Comparison of ENCODE assay signal across 8 cellular contexts in the genomic region with DNA sequence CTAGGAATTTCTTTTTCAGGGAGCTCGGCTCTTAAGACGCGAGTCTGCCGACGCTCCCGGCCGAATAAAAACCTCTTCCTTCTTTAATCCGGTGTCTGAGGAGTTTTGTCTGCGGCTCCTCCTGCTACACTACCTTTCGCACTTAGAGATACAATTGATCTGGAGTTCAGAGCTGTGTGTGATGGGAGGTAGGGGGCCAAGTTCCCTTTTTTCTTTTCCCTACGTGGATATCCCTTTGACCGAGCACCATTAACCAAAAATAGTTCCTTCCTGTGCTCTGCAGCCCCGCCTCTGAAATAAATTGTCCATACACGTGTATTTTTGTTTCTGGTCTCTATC. TPM values are rescaled to one million over a fixed set of nuclear protein-coding genes. Genes with fewer than 3 reads are reported as not detected.
DNase-seq lines count a peak whose midpoint lies in the region; ATAC-seq and TF ChIP-seq lines count a peak whose summit lies in the region.

No MANE protein-coding gene starts in this region.

- no peak overlapping the region for H3K23ac ChIP-seq in trophoblast cell (ENCODE audit: low read length)

- peak overlapping the region; percentile 86 for H3K4me3 ChIP-seq in HUES48 (ENCODE audit: low read depth, low read length)
- peak overlapping the region; percentile 12 for H3K4me3 ChIP-seq in trophoblast cell (ENCODE audit: low read depth, low read length)

- H3K4me3 Mint-ChIP-seq in CD14-positive monocyte: peak overlapping the region; percentile 98 to 100
- peak overlapping the region; percentile 85 for H3K4me3 Mint-ChIP-seq in activated CD4-positive, alpha-beta memory T cell treated with anti-CD3 and anti-CD28 coated beads, Interleukin-2, amount 10 ng/mL, durations not matched to agents 7 days and 5 days

- peak overlapping the region; percentile 87 to 98 (median 97) for H3K27ac Mint-ChIP-seq in CD14-positive monocyte
- peak overlapping the region; percentile 78 for H3K27ac Mint-ChIP-seq in activated CD4-positive, alpha-beta memory T cell treated with anti-CD3 and anti-CD28 coated beads, Interleukin-2, amount 10 ng/mL, durations not matched to agents 7 days and 5 days

- no peak for TF ChIP-seq CTCF in CD14-positive monocyte (IDR thresholded peaks at IDR 0.05)

- H3K4me2 ChIP-seq in trophoblast cell (ENCODE audit: low read length): peak overlapping the region; percentile 96

- H3K4ac ChIP-seq in trophoblast cell (ENCODE audit: low read depth, low read length): no peak overlapping the region

- H3K27me3 ChIP-seq in HUES48 (ENCODE audit: control insufficient read depth, insufficient read depth, low read length): peaks cover 17% of the 10 kb centered on the region
- H3K27me3 ChIP-seq in trophoblast cell (ENCODE audit: insufficient read depth, low read length): no peaks in the 10 kb centered on the region

- peaks cover 11 to 13% of the 10 kb centered on the region in 2 donors for H3K36me3 Mint-ChIP-seq in CD14-positive monocyte
- peaks cover 20% of the 10 kb centered on the region for H3K36me3 Mint-ChIP-seq in activated CD4-positive, alpha-beta memory T cell treated with anti-CD3 and anti-CD28 coated beads, Interleukin-2, amount 10 ng/mL, durations not matched to agents 7 days and 5 days (ENCODE audit: low read depth)

- DNase-seq in CD14-positive monocyte (ENCODE audit: low spot score) (no peak), germinal center (ENCODE audit: low spot score) (peak; percentile 36), trophoblast cell (no peak), DMS153 treated with DMSO at 0.1 percent for 48 hours (lab: John Stamatoyannopoulos, UW; ENCODE audit: unreplicated experiment) (no peak), superior temporal gyrus (ENCODE audit: extremely low spot score) (no peak)
- no peak for DNase-seq in activated CD4-positive, alpha-beta memory T cell treated with anti-CD3 and anti-CD28 coated beads, Interleukin-2, amount 10 ng/mL, durations not matched to agents 7 days and 5 days

- no peaks in the 10 kb centered on the region for H3K9me3 ChIP-seq in HUES48 (ENCODE audit: control insufficient read depth, insufficient read depth, low read length)
- peaks cover 2% of the 10 kb centered on the region for H3K9me3 ChIP-seq in trophoblast cell (ENCODE audit: insufficient read depth, low read depth, low read length)

- H2BK5ac ChIP-seq in trophoblast cell (ENCODE audit: low read depth, low read length, poor library complexity): no peak overlapping the region

- POLR2A ChIA-PET in activated CD4-positive, alpha-beta memory T cell treated with anti-CD3 and anti-CD28 coated beads, Interleukin-2, amount 10 ng/mL, durations not matched to agents 7 days and 5 days (lab: Charles Lee): interaction anchor here (0.7 to 3.4 kb wide), 14 partner anchors 9 to 900 kb away, joined by 3 to 31 read pairs (median 3); a partner anchor contains a TSS

- no CpG with 5 or more reads among the region's 14 CpGs for WGBS in trophoblast cell (ENCODE audit: extremely low coverage, insufficient coverage, insufficient read length)

- intact Hi-C loops in CD14-positive monocyte (cut with micrococcal nuclease): loop anchor here in 1 of 2 donors (10.0 kb wide), 2 partner anchors 69 to 221 kb away; a partner anchor contains a TSS

- ATAC-seq in GM19467 (IDR thresholded peaks at IDR 0.05; ENCODE audit: unreplicated experiment): peak; percentile 3

- no peak overlapping the region for H4K12ac ChIP-seq in trophoblast cell (ENCODE audit: low read depth, low read length)

- peaks cover 8% of the 10 kb centered on the region for H3K79me1 ChIP-seq in trophoblast cell (ENCODE audit: low read length)

- H4K8ac ChIP-seq in trophoblast cell (ENCODE audit: low read depth, low read length): no peak overlapping the region

- peaks cover 40% of the 10 kb centered on the region for H3K4me1 Mint-ChIP-seq in CD14-positive monocyte
- peaks cover 43% of the 10 kb centered on the region for H3K4me1 Mint-ChIP-seq in activated CD4-positive, alpha-beta memory T cell treated with anti-CD3 and anti-CD28 coated beads, Interleukin-2, amount 10 ng/mL, durations not matched to agents 7 days and 5 days

- no peak overlapping the region for H2BK120ac ChIP-seq in trophoblast cell (ENCODE audit: insufficient read depth, low read length, poor library complexity)

- peaks cover 0 to 2% (median 0%) of the 10 kb centered on the region in 3 donors for H3K27me3 Mint-ChIP-seq in CD14-positive monocyte (ENCODE audit: low read depth in 3 of 3)
- peaks cover 5% of the 10 kb centered on the region for H3K27me3 Mint-ChIP-seq in activated CD4-positive, alpha-beta memory T cell treated with anti-CD3 and anti-CD28 coated beads, Interleukin-2, amount 10 ng/mL, durations not matched to agents 7 days and 5 days

- no peak overlapping the region for H2BK12ac ChIP-seq in trophoblast cell (ENCODE audit: low read length)

- no peak overlapping the region for H2AK5ac ChIP-seq in trophoblast cell (ENCODE audit: low read length)

- peak overlapping the region; percentile 82 for H2AFZ ChIP-seq in trophoblast cell (ENCODE audit: insufficient read depth, low read length, poor library complexity)

- H3K9me3 Mint-ChIP-seq in CD14-positive monocyte: peaks cover 0 to 2% (median 0%) of the 10 kb centered on the region in 7 donors
- H3K9me3 Mint-ChIP-seq in activated CD4-positive, alpha-beta memory T cell treated with anti-CD3 and anti-CD28 coated beads, Interleukin-2, amount 10 ng/mL, durations not matched to agents 7 days and 5 days: no peaks in the 10 kb centered on the region

- peak overlapping the region; percentile 27 for H3K27ac ChIP-seq in HUES48 (ENCODE audit: low read depth, low read length)
- no peak overlapping the region for H3K27ac ChIP-seq in trophoblast cell (ENCODE audit: low read depth, low read length)

- 0 out of 2 replicates have a peak overlapping the region, but pooled peaks have one; percentile 31 for H3K9ac ChIP-seq in HUES48 (ENCODE audit: low read depth, low read length)
- H3K9ac ChIP-seq in trophoblast cell (ENCODE audit: low read length): no peak overlapping the region

- peaks cover 14% of the 10 kb centered on the region for H3K4me1 ChIP-seq in HUES48 (ENCODE audit: control insufficient read depth, insufficient read depth, low read length)
- peaks cover 2 to 5% of the 10 kb centered on the region in 2 experiments for H3K4me1 ChIP-seq in trophoblast cell (ENCODE audit: control insufficient read depth in 1 of 2, insufficient read depth in 2 of 2, low read length in 2 of 2)

- no peak overlapping the region for H4K91ac ChIP-seq in trophoblast cell (ENCODE audit: low read depth, low read length)

- CTCF ChIA-PET in activated CD4-positive, alpha-beta memory T cell treated with anti-CD3 and anti-CD28 coated beads, Interleukin-2, amount 10 ng/mL, durations not matched to agents 7 days and 5 days (lab: Charles Lee): interaction anchor here (1.0 to 1.5 kb wide), 3 partner anchors 84 to 153 kb away, joined by 3 to 4 read pairs (median 3); a partner anchor contains a TSS

- peaks cover 5% of the 10 kb centered on the region for H3K79me2 ChIP-seq in trophoblast cell (ENCODE audit: control insufficient read depth, insufficient read depth, low read length, poor library complexity)

- H3K18ac ChIP-seq in trophoblast cell (ENCODE audit: low read length): no peak overlapping the region

- H3K36me3 ChIP-seq in HUES48 (ENCODE audit: control insufficient read depth, insufficient read depth, low read length) (peaks cover 11% of the 10 kb centered on the region), trophoblast cell (ENCODE audit: control insufficient read depth in 1 of 2, insufficient read depth in 2 of 2, low read length in 2 of 2) (peaks cover 2 to 3% of the 10 kb centered on the region in 2 experiments)

- H3K14ac ChIP-seq in trophoblast cell (ENCODE audit: low read length): no peak overlapping the region

RNA-seq across cellular contexts. Expression of a gene that starts 0.6 kb away (rescaled TPM):
- 10 to 100 TPM; 46.2 to 48.6 TPM for polyA plus RNA-seq in CD14-positive monocyte
- total RNA-seq in activated CD4-positive, alpha-beta memory T cell treated with anti-CD3 and anti-CD28 coated beads, Interleukin-2, amount 10 ng/mL, durations not matched to agents 7 days and 5 days: 10 to 100 TPM; 30.6 to 37.4 TPM
- 35.6 and 35.8 TPM in 2 replicates for polyA plus RNA-seq in trophoblast cell (2013)
